Comparison of ENCODE assay signal across 8 cellular contexts in the genomic region with DNA sequence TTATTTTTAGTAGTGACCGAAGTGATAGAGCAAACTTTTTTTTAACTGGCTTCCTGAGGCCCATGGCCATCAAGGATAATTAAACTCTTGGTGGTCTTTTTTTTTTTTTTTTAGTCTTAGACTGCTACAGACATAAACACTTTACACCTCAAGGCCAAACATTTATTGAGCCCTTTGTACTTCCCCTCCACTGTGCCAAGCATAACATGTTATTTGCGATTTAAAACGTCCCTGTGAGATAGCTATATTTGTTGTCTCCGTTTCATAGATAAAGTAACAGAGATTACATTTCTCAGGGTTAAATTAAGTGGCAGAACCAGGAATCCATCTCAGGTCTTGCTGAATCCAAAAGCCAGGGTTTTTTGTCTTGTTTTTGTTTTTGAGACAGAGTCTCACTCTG. TPM values are rescaled to one million over a fixed set of nuclear protein-coding genes. Genes with fewer than 3 reads are reported as not detected.
A peak's percentile ranks its signal among the peaks of the same experiment; 100 is the strongest.
DNase-seq lines count a peak whose midpoint lies in the region; ATAC-seq and TF ChIP-seq lines count a peak whose summit lies in the region.
"Not testable (repeated sequence)": the region's sequence is repeated elsewhere in the genome, so short reads cannot be mapped to it uniquely, and the experiment has no call there.

No MANE protein-coding gene starts in this region.

- not testable (repeated sequence) for H3K9ac ChIP-seq in Loucy (ENCODE audit: low read depth, low read length, poor library complexity, severe bottlenecking)

- H3K27ac ChIP-seq in foreskin keratinocyte: peak overlapping the region; percentile 94
- H3K27ac ChIP-seq in mesodermal cell (ENCODE audit: low read depth, low read length, severe bottlenecking): peak overlapping the region; percentile 82
- H3K27ac ChIP-seq in ovary: peak overlapping the region; percentile 66 to 74
- H3K27ac ChIP-seq in skin epidermis: peak overlapping the region in 13 of 21 experiments; percentile 6 to 81 (median 58)
- peak overlapping the region; percentile 69 for H3K27ac ChIP-seq in vagina

- H3K9me2 ChIP-seq in Loucy (replicated peaks; ENCODE audit: low read depth, low read length): not testable (repeated sequence)

- not testable (repeated sequence) for H3K9me3 ChIP-seq in Loucy (ENCODE audit: insufficient read depth, low read depth, low read length); mesodermal cell (ENCODE audit: control insufficient read depth, low read length); ovary; vagina

- not testable (repeated sequence) for H3K79me2 ChIP-seq in Loucy (ENCODE audit: insufficient read depth, low read length)

- H3F3A ChIP-seq in Loucy (ENCODE audit: low read depth): not testable (repeated sequence)

- H3K36me3 ChIP-seq in Loucy (ENCODE audit: insufficient read depth, low read length); mesodermal cell (ENCODE audit: control insufficient read depth, insufficient read depth, low read length); ovary; vagina: not testable (repeated sequence)

- 100% methylated on average over 1 of the region's 4 CpGs; no CpG with 5 or more reads in 1 of the 2 experiments for WGBS in mesodermal cell (ENCODE audit: insufficient coverage in 2 of 2), 2 experiments
- WGBS in ovary, 3 donors: 3 to 11% (median 6%) methylated on average over 4 of the region's 4 CpGs

- not testable (repeated sequence) for TF ChIP-seq POLR2A in ovary (IDR thresholded peaks at IDR 0.05); vagina (IDR thresholded peaks at IDR 0.05)

- not testable (repeated sequence) for H2AFZ ChIP-seq in Loucy (ENCODE audit: low read length)

- H3K4me2 ChIP-seq in Loucy (ENCODE audit: low read depth, low read length, poor library complexity, severe bottlenecking): peak overlapping the region; percentile 62

- H3K4me3 ChIP-seq in Loucy (ENCODE audit: low read length, poor library complexity, severe bottlenecking); choroid plexus epithelial cell (ENCODE audit: low read depth, low read length); mesodermal cell (ENCODE audit: extremely low read depth, insufficient read depth, low read length, poor library complexity, severe bottlenecking); ovary; skin epidermis; vagina: not testable (repeated sequence)

- DNase-seq in choroid plexus epithelial cell (ENCODE audit: low read depth) (peak; percentile 4), iris pigment epithelial cell (ENCODE audit: low read depth) (peak; percentile 20)
- not testable (repeated sequence) for DNase-seq in foreskin keratinocyte; ovary; vagina (ENCODE audit: extremely low spot score in 2 of 2)

- not testable (repeated sequence) for ATAC-seq in foreskin keratinocyte

- H3K27me3 ChIP-seq in Loucy (ENCODE audit: insufficient read depth, low read length, poor library complexity, severe bottlenecking); foreskin keratinocyte; ovary; vagina: not testable (repeated sequence)

- H3K4me1 ChIP-seq in Loucy (ENCODE audit: insufficient read depth, low read length, poor library complexity, severe bottlenecking); foreskin keratinocyte; mesodermal cell (ENCODE audit: control insufficient read depth, insufficient read depth, low read length, poor library complexity, severe bottlenecking); ovary (ENCODE audit: insufficient read depth): not testable (repeated sequence)
- H3K4me1 ChIP-seq in vagina: peaks cover 13% of the 10 kb centered on the region

- intact Hi-C loops in ovary (cut with DNase I); vagina (cut with DNase I): not testable (repeated sequence)

- not testable (repeated sequence) for H4K20me1 ChIP-seq in Loucy (ENCODE audit: insufficient read depth, low read length, poor library complexity, severe bottlenecking)

- not testable (repeated sequence) for TF ChIP-seq CTCF in Loucy (conservative IDR thresholded peaks at IDR 0.05; ENCODE audit: low read length); choroid plexus epithelial cell (conservative IDR thresholded peaks at IDR 0.05; ENCODE audit: low read depth, low read length); foreskin keratinocyte (conservative IDR thresholded peaks at IDR 0.05); ovary (IDR thresholded peaks at IDR 0.05); vagina (IDR thresholded peaks at IDR 0.05)

- not testable (repeated sequence) for TF ChIP-seq EP300 in ovary (IDR thresholded peaks at IDR 0.05)

RNA-seq across cellular contexts. Expression of a gene that starts 42.1 kb away (rescaled TPM):
- total RNA-seq in foreskin keratinocyte: 110 and 115 TPM in 2 replicates
- 63.3 and 64.3 TPM in 2 replicates for polyA plus RNA-seq in foreskin keratinocyte
- 47.4 TPM for polyA plus RNA-seq in mesodermal cell (2013, experiment 1 of 2)
- polyA plus RNA-seq in mesodermal cell (2013, experiment 2 of 2): 47.6 TPM
- 100 to 1,000 TPM in 4 of 7 donors, 10 to 100 TPM in 3; 65.6 to 200 (median 101) TPM for total RNA-seq in ovary
- 100 to 1,000 TPM in 1 of 2 donors, 10 to 100 TPM in 1; 53.2 to 142 TPM for polyA plus RNA-seq in ovary
- 113 TPM for total RNA-seq in vagina
